In the genomic region with DNA sequence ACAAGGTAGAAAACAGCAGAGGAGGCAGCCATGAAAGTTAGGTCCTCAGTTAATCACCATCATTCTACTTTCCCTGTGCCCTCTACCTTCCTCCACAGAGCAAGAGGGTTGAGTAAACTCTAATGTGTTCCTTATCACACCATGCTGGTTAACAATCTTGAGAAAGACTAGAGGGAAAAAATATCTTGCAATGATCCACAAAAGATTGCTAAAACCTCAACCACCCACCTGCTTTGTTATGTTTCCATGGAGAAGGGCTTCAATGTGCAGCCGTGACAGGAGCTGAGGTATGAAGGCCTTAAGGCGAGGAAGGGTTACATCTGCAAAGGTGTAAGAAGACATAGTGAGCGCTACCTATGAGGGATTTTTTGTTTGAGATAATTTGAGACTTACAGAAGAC, we compare ENCODE assay signal across 1 cellular context.
TF ChIP-seq lines count a peak whose summit lies in the region.

No MANE protein-coding gene starts in this region.

TF ChIP-seq in GM23338, 12 proteins besides CTCF, POLR2A, EP300 and RAD21 (continued from another document):
- TF ChIP-seq, protein P1, sequence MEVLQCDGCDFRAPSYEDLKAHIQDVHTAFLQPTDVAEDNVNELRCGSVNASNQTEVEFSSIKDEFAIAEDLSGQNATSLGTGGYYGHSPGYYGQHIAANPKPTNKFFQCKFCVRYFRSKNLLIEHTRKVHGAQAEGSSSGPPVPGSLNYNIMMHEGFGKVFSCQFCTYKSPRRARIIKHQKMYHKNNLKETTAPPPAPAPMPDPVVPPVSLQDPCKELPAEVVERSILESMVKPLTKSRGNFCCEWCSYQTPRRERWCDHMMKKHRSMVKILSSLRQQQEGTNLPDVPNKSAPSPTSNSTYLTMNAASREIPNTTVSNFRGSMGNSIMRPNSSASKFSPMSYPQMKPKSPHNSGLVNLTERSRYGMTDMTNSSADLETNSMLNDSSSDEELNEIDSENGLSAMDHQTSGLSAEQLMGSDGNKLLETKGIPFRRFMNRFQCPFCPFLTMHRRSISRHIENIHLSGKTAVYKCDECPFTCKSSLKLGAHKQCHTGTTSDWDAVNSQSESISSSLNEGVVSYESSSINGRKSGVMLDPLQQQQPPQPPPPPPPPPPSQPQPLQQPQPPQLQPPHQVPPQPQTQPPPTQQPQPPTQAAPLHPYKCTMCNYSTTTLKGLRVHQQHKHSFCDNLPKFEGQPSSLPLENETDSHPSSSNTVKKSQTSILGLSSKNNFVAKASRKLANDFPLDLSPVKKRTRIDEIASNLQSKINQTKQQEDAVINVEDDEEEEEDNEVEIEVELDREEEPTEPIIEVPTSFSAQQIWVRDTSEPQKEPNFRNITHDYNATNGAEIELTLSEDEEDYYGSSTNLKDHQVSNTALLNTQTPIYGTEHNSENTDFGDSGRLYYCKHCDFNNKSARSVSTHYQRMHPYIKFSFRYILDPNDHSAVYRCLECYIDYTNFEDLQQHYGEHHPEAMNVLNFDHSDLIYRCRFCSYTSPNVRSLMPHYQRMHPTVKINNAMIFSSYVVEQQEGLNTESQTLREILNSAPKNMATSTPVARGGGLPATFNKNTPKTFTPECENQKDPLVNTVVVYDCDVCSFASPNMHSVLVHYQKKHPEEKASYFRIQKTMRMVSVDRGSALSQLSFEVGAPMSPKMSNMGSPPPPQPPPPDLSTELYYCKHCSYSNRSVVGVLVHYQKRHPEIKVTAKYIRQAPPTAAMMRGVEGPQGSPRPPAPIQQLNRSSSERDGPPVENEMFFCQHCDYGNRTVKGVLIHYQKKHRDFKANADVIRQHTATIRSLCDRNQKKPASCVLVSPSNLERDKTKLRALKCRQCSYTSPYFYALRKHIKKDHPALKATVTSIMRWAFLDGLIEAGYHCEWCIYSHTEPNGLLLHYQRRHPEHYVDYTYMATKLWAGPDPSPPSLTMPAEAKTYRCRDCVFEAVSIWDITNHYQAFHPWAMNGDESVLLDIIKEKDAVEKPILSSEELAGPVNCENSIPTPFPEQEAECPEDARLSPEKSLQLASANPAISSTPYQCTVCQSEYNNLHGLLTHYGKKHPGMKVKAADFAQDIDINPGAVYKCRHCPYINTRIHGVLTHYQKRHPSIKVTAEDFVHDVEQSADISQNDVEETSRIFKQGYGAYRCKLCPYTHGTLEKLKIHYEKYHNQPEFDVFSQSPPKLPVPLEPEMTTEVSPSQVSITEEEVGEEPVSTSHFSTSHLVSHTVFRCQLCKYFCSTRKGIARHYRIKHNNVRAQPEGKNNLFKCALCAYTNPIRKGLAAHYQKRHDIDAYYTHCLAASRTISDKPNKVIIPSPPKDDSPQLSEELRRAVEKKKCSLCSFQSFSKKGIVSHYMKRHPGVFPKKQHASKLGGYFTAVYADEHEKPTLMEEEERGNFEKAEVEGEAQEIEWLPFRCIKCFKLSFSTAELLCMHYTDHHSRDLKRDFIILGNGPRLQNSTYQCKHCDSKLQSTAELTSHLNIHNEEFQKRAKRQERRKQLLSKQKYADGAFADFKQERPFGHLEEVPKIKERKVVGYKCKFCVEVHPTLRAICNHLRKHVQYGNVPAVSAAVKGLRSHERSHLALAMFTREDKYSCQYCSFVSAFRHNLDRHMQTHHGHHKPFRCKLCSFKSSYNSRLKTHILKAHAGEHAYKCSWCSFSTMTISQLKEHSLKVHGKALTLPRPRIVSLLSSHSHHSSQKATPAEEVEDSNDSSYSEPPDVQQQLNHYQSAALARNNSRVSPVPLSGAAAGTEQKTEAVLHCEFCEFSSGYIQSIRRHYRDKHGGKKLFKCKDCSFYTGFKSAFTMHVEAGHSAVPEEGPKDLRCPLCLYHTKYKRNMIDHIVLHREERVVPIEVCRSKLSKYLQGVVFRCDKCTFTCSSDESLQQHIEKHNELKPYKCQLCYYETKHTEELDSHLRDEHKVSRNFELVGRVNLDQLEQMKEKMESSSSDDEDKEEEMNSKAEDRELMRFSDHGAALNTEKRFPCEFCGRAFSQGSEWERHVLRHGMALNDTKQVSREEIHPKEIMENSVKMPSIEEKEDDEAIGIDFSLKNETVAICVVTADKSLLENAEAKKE (CRISPR knock-in tag; IDR thresholded peaks at IDR 0.05), result no peak
- TF ChIP-seq ZNF114 (CRISPR knock-in tag; IDR thresholded peaks at IDR 0.05) (no peak), CREB1 (CRISPR knock-in tag; IDR thresholded peaks at IDR 0.05; ENCODE audit: low read depth) (no peak)
